18 cellular contexts compared by ENCODE assay signal in the genomic region with DNA sequence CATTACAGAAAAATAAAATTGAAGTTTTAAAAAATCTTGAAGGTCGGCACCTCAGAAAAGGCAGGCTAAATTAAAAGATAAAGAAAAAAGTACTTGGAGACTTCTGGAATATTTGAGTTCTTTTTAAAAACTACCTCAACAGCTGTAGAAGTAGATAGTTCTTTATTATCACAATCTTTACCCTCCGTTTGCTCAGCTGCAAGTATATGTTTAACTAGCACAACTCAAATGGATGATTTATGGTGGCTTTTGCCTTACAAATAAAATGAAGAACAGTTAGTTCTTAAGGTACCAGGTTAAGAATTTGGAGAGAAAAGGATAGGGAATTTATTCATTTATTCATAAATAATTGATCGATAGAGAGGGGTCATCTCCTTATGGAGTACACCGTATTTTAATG.
A peak's percentile ranks its signal among the peaks of the same experiment; 100 is the strongest.
DNase-seq lines count a peak whose midpoint lies in the region; ATAC-seq and TF ChIP-seq lines count a peak whose summit lies in the region.
"Had no signal": no experiment of that assay in that cellular context is flagged by ENCODE, and none has a peak within 500 bp of the region (broad histone marks: within the 10 kb centered on the region; RNA-seq: fewer than 3 reads in every experiment).

No MANE protein-coding gene starts in this region.

- peaks cover 32% of the 10 kb centered on the region for H3K36me3 Mint-ChIP-seq in Caco-2 (ENCODE audit: insufficient read depth, unreplicated experiment)

- POLR2A ChIA-PET in Caco-2 (lab: Charles Lee) = interaction anchor here (0.6 kb wide), 1 partner anchor 9 kb away, joined by 3 read pairs; no protein-coding TSS in a partner anchor

- H3K36me3 ChIP-seq in Caco-2 (ENCODE audit: control insufficient read depth, insufficient read depth, low read length) (peaks cover 1% of the 10 kb centered on the region), mucosa of descending colon (ENCODE audit: low read depth) (no peaks in the 10 kb centered on the region), esophagus squamous epithelium (peaks cover 0 to 6% (median 0%) of the 10 kb centered on the region in 3 donors)

- H3K9me3 ChIP-seq in Caco-2 (peaks cover 19% of the 10 kb centered on the region), mucosa of descending colon (peaks cover 6% of the 10 kb centered on the region), esophagus squamous epithelium (peaks cover 0 to 11% (median 6%) of the 10 kb centered on the region in 3 donors)

- H3K27ac ChIP-seq in esophagus squamous epithelium = no peak overlapping the region
- H3K27ac ChIP-seq: A549, HL-60 had no signal

- H3K27me3 ChIP-seq in Caco-2 (replicated peaks; ENCODE audit: control insufficient read depth, insufficient read depth, low read length) (no peaks in the 10 kb centered on the region), esophagus squamous epithelium (no peaks in the 10 kb centered on the region)

- H3K4me3 Mint-ChIP-seq in Caco-2 (ENCODE audit: unreplicated experiment) = peak overlapping the region; percentile 18
- H3K4me3 Mint-ChIP-seq: B cell, CD14-positive monocyte had no signal

- H3K27me3 Mint-ChIP-seq in Caco-2 (ENCODE audit: insufficient read depth, unreplicated experiment) = no peaks in the 10 kb centered on the region
- H3K27me3 Mint-ChIP-seq: B cell had no signal

- peaks cover 24% of the 10 kb centered on the region for H3K9me3 Mint-ChIP-seq in Caco-2 (ENCODE audit: unreplicated experiment)

- no TSS peak for BruUV-seq in Caco-2 (replicated peaks; lab: Mats Ljungman, UMichigan)

- no peak for TF ChIP-seq CTCF in Caco-2 (IDR thresholded peaks at IDR 0.05; ENCODE audit: insufficient read depth in 1 of 2, low read depth in 1 of 2, low read length in 1 of 2, severe bottlenecking in 1 of 2, unreplicated experiment in 1 of 2)
- TF ChIP-seq CTCF in mucosa of descending colon (IDR thresholded peaks at IDR 0.05) = no peak
- no peak for TF ChIP-seq CTCF in esophagus squamous epithelium (IDR thresholded peaks at IDR 0.05)

- peak; percentile 75 for ATAC-seq in mucosa of descending colon
- ATAC-seq: A549, HepG2, Right ventricle myocardium inferior had no signal

- H3K4me3 ChIP-seq in Caco-2 (ENCODE audit: low read depth, low read length) (no peak overlapping the region), mucosa of descending colon (no peak overlapping the region), esophagus squamous epithelium (no peak overlapping the region)
- H3K4me3 ChIP-seq: A549 had no signal

- peak overlapping the region; percentile 87 for H3K27ac Mint-ChIP-seq in Caco-2 (ENCODE audit: unreplicated experiment)
- H3K27ac Mint-ChIP-seq: B cell, CD14-positive monocyte had no signal

- DNase-seq in Caco-2 (peak in 1 of 2 experiments; percentile 38), NCI-H69 (lab: John Stamatoyannopoulos, UW) (peak; percentile 69), SHP77 treated with DMSO at 0.1 percent for 48 hours (lab: John Stamatoyannopoulos, UW) (peak; percentile 31), mucosa of descending colon (no peak), NCI-H1436 (lab: John Stamatoyannopoulos, UW) (no peak), NCI-H446 treated with DMSO at 0.1 percent for 48 hours (lab: John Stamatoyannopoulos, UW) (no peak), esophagus squamous epithelium (lab: John Stamatoyannopoulos, UW) (no peak)
- no peak for DNase-seq in activated CD4-positive, alpha-beta T cell treated with anti-CD3 and anti-CD28 coated beads, Interleukin-2, amount 50 U/mL, for 4 hours
- DNase-seq: NCI-H1092, NCI-H1436 treated with DMSO at 0.1 percent for 48 hours, NCI-H2029 treated with DMSO at 0.1 percent for 48 hours, NCI-H446 had no signal

- H3K4me1 ChIP-seq in Caco-2 (peaks cover 22% of the 10 kb centered on the region), mucosa of descending colon (ENCODE audit: low read depth) (peaks cover 16% of the 10 kb centered on the region), esophagus squamous epithelium (peaks cover 0 to 11% (median 0%) of the 10 kb centered on the region in 3 donors)

- H3K4me1 Mint-ChIP-seq in Caco-2 (ENCODE audit: low read depth, unreplicated experiment) = peaks cover 23% of the 10 kb centered on the region
- H3K4me1 Mint-ChIP-seq: B cell had no signal

- 90 to 91% methylated on average over 4 of the region's 4 CpGs for WGBS in esophagus squamous epithelium, 2 donors

- intact Hi-C loops in Caco-2 (cut with micrococcal nuclease; ENCODE audit: unreplicated experiment) = loop anchor here (1.0 to 2.0 kb wide), 4 partner anchors 38 to 242 kb away; no protein-coding TSS in a partner anchor
- intact Hi-C loops in mucosa of descending colon (cut with DNase I, micrococcal nuclease) = no loop called here
- intact Hi-C loops in esophagus squamous epithelium (cut with DNase I) = no loop called here

- CTCF ChIA-PET in Caco-2 (lab: Charles Lee) = interaction anchor here (0.9 to 2.1 kb wide), 5 partner anchors 14 to 259 kb away, joined by 3 to 6 read pairs (median 4); no protein-coding TSS in a partner anchor

- no peak for TF ChIP-seq POLR2A in esophagus squamous epithelium (IDR thresholded peaks at IDR 0.05)

Comparison
In these comparisons a context has a peak if more than half of its experiments do, and no peak if none do; other contexts are left out.
1. DNase-seq: peak in NCI-H69 (single experiment) and SHP77 treated with DMSO at 0.1 percent for 48 hours (single experiment); none in mucosa of descending colon (0 of 3), NCI-H1436 (single experiment), activated CD4-positive, alpha-beta T cell treated with anti-CD3 and anti-CD28 coated beads, Interleukin-2, amount 50 U/mL, for 4 hours (0 of 2), NCI-H446 treated with DMSO at 0.1 percent for 48 hours (single experiment) and esophagus squamous epithelium (single experiment).